Comparison of ENCODE assay signal across 14 cellular contexts in the genomic region with DNA sequence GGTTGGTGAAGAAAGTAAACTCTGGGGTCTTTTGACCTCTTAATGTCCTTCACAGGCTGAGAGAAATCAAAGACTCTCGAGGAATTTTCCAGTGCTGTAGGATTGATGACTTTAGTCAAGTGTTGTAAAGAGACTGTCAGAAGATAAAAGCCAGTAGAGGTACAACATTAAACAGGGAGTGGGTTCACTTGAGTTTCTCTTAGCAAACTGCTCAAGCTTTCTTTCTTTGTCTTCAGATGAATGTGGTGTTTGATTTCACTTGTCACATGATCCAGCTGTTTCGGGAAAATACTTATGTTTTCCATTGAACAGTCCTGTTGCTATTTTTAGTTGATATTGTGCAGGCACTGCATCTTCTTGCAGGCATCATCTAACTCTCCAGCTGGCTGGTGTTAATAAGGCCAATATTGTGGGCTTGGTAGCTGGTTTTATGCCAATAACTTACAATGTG.
DNase-seq lines count a peak whose midpoint lies in the region.
"Had no signal": no experiment of that assay in that cellular context is flagged by ENCODE, and none has a peak within 500 bp of the region (broad histone marks: within the 10 kb centered on the region; RNA-seq: fewer than 3 reads in every experiment).

No MANE protein-coding gene starts in this region.

- DNase-seq in COLO829 (ENCODE audit: low spot score) = peak; percentile 44
- DNase-seq in NCI-H1105 treated with DMSO at 0.1 percent for 48 hours (lab: John Stamatoyannopoulos, UW) = peak; percentile 83
- DNase-seq in amniotic epithelial cell (ENCODE audit: low read depth) = peak; percentile 79
- no peak for DNase-seq in HuH-7.5 (ENCODE audit: low spot score)
- no peak for DNase-seq in stimulated activated CD8-positive, alpha-beta memory T cell treated with anti-CD3 and anti-CD28 coated beads, Interleukin-4, amount 100 ng/mL, for 48 hours
- DNase-seq in LoVo (ENCODE audit: low spot score) = no peak
- DNase-seq in T-helper 2 cell treated with Interferon-gamma antibody and Interleukin-4, amounts not matched to agents 5 μg/mL and 100 μg/mL, for 36 hours (ENCODE audit: low spot score) = no peak
- DNase-seq: activated CD8-positive, alpha-beta memory T cell treated with anti-CD3 and anti-CD28 coated beads, Interleukin-2, amount 10 ng/mL, durations not matched to agents 7 days and 5 days; caudate nucleus; naive B cell; NCI-H1048; stimulated activated CD4-positive, alpha-beta T cell treated with anti-CD3 and anti-CD28 coated beads, Interleukin-4, amount 100 ng/mL, for 24 hours; T-helper 1 cell had no signal

- peak overlapping the region; percentile 65 for H3K27ac ChIP-seq in muscle layer of colon (ENCODE audit: low read depth, low read length)

- H3K9me3 Mint-ChIP-seq in T-helper 2 cell treated with Interferon-gamma antibody and Interleukin-4, amounts not matched to agents 5 μg/mL and 100 μg/mL, for 36 hours = no peaks in the 10 kb centered on the region
- H3K9me3 Mint-ChIP-seq: naive B cell had no signal

- H3K27me3 ChIP-seq in muscle layer of colon (ENCODE audit: control insufficient read depth in 1 of 2, insufficient read depth in 2 of 2, low read length in 2 of 2) = no peaks in the 10 kb centered on the region

- H3K27me3 Mint-ChIP-seq in T-helper 2 cell treated with Interferon-gamma antibody and Interleukin-4, amounts not matched to agents 5 μg/mL and 100 μg/mL, for 36 hours (ENCODE audit: low read depth) = peaks cover 5% of the 10 kb centered on the region
- H3K27me3 Mint-ChIP-seq: activated CD8-positive, alpha-beta memory T cell treated with anti-CD3 and anti-CD28 coated beads, Interleukin-2, amount 10 ng/mL, durations not matched to agents 7 days and 5 days; naive B cell had no signal

- no peak overlapping the region for H3K4me3 ChIP-seq in muscle layer of colon (ENCODE audit: low read depth in 1 of 2, low read length in 2 of 2)

- no peak overlapping the region for H3K4me3 Mint-ChIP-seq in T-helper 2 cell treated with Interferon-gamma antibody and Interleukin-4, amounts not matched to agents 5 μg/mL and 100 μg/mL, for 36 hours
- H3K4me3 Mint-ChIP-seq: activated CD8-positive, alpha-beta memory T cell treated with anti-CD3 and anti-CD28 coated beads, Interleukin-2, amount 10 ng/mL, durations not matched to agents 7 days and 5 days; naive B cell had no signal

- peaks cover 33% of the 10 kb centered on the region for H3K4me1 Mint-ChIP-seq in T-helper 2 cell treated with Interferon-gamma antibody and Interleukin-4, amounts not matched to agents 5 μg/mL and 100 μg/mL, for 36 hours (ENCODE audit: low read depth)
- H3K4me1 Mint-ChIP-seq: naive B cell had no signal

- peaks cover 2% of the 10 kb centered on the region for H3K36me3 Mint-ChIP-seq in T-helper 2 cell treated with Interferon-gamma antibody and Interleukin-4, amounts not matched to agents 5 μg/mL and 100 μg/mL, for 36 hours (ENCODE audit: low read depth)
- H3K36me3 Mint-ChIP-seq: naive B cell had no signal

- peaks cover 61% of the 10 kb centered on the region for H3K4me1 ChIP-seq in muscle layer of colon (ENCODE audit: insufficient read depth, low read length)

- no peaks in the 10 kb centered on the region for H3K9me3 ChIP-seq in muscle layer of colon (ENCODE audit: low read length)

- H3K36me3 ChIP-seq in muscle layer of colon (ENCODE audit: insufficient read depth, low read length) = no peaks in the 10 kb centered on the region

- no peak overlapping the region for H3K9ac ChIP-seq in muscle layer of colon (ENCODE audit: low read length)

- no peak overlapping the region for H3K27ac Mint-ChIP-seq in T-helper 2 cell treated with Interferon-gamma antibody and Interleukin-4, amounts not matched to agents 5 μg/mL and 100 μg/mL, for 36 hours
- H3K27ac Mint-ChIP-seq: naive B cell had no signal

Comparison
In these comparisons a context has a peak if more than half of its experiments do, and no peak if none do; other contexts are left out.
1. DNase-seq: peak in COLO829 (single experiment), NCI-H1105 treated with DMSO at 0.1 percent for 48 hours (single experiment) and amniotic epithelial cell (single experiment); none in HuH-7.5 (single experiment), stimulated activated CD8-positive, alpha-beta memory T cell treated with anti-CD3 and anti-CD28 coated beads, Interleukin-4, amount 100 ng/mL, for 48 hours (single experiment), LoVo (single experiment) and T-helper 2 cell treated with Interferon-gamma antibody and Interleukin-4, amounts not matched to agents 5 μg/mL and 100 μg/mL, for 36 hours (single experiment).